In the genomic region with DNA sequence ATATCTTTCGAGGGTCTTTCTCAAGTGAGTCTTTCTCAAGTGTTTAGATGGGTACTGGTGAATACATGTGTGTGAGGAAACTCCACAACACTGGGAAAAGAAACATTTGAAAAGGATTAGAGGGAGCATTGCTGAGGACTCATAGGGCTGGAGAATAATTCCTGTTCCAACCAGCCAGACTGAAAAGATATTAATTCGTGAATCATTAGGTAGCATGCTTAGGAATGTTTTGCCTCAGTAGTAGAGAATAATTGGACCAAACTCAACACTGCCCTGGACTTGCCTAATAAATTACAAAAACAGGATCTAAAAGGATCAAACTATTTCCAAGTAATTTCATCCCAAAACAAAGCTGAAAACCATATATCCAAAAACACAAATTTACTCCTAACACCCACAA, we compare ENCODE assay signal across 28 cellular contexts. TPM values are rescaled to one million over a fixed set of nuclear protein-coding genes. Genes with fewer than 3 reads are reported as not detected.
DNase-seq lines count a peak whose midpoint lies in the region; ATAC-seq and TF ChIP-seq lines count a peak whose summit lies in the region.
"Had no signal": no experiment of that assay in that cellular context is flagged by ENCODE, and none has a peak within 500 bp of the region (broad histone marks: within the 10 kb centered on the region; RNA-seq: fewer than 3 reads in every experiment).

No MANE protein-coding gene starts in this region.

- no peaks in the 10 kb centered on the region for H3K9me3 ChIP-seq in gastrocnemius medialis
- H3K9me3 ChIP-seq: A549, SJSA1 had no signal

- no peak overlapping the region for H3K27ac ChIP-seq in gastrocnemius medialis
- H3K27ac ChIP-seq: A549, SJSA1 had no signal

- H3K27me3 ChIP-seq in gastrocnemius medialis, result no peaks in the 10 kb centered on the region
- H3K27me3 ChIP-seq: SJSA1 had no signal

- ATAC-seq in gastrocnemius medialis, result no peak
- ATAC-seq: A549, HepG2, K562 had no signal

- in situ Hi-C loops in gastrocnemius medialis (cut with MboI; ENCODE audit: low sequenced_read_pairs in 4 of 4), result no loop called here

- DNase-seq in amniotic epithelial cell (ENCODE audit: low read depth) (peak; percentile 41), epithelial cell of esophagus (ENCODE audit: low read depth) (peak; percentile 20), iris pigment epithelial cell (ENCODE audit: low read depth) (peak; percentile 16), ureter (ENCODE audit: low spot score) (no peak), NCI-H510A treated with DMSO at 0.1 percent for 48 hours (lab: John Stamatoyannopoulos, UW) (no peak), gastrocnemius medialis (no peak)
- no peak for DNase-seq in activated CD4-positive, CD25-positive, alpha-beta regulatory T cell (lab: John Stamatoyannopoulos, UW)
- DNase-seq: Calu3; CD8-positive, alpha-beta memory T cell; DMS79 treated with DMSO at 0.1 percent for 48 hours; GF-D8; H7; Kasumi-1; NCI-H1092 treated with DMSO at 0.1 percent for 48 hours; NCI-H146; NCI-H2029; NCI-H446; NCI-H526; NK-92 treated with Interleukin-12 subunit alpha and Interleukin-12 subunit beta, amount 100 ng/mL, for 24 hours; Right ventricle myocardium superior; RPMI8226 had no signal

- no peaks in the 10 kb centered on the region for H3K36me3 ChIP-seq in gastrocnemius medialis
- H3K36me3 ChIP-seq: SJSA1 had no signal

- H3K4me1 ChIP-seq in gastrocnemius medialis, result no peaks in the 10 kb centered on the region
- H3K4me1 ChIP-seq: A549, SJSA1 had no signal

- TF ChIP-seq POLR2A in gastrocnemius medialis (IDR thresholded peaks at IDR 0.05), result no peak

- intact Hi-C loops in gastrocnemius medialis (cut with DNase I; ENCODE audit: low total_unique reads), result no loop called here

- H3K4me3 ChIP-seq in epithelial cell of esophagus (ENCODE audit: low read length) (no peak overlapping the region), gastrocnemius medialis (no peak overlapping the region)
- H3K4me3 ChIP-seq: A549, K562, SJSA1 had no signal

- TF ChIP-seq CTCF in epithelial cell of esophagus (IDR thresholded peaks at IDR 0.05; ENCODE audit: insufficient read depth, low read depth, low read length, missing control alignments) (no peak), gastrocnemius medialis (IDR thresholded peaks at IDR 0.05 in 4 of 5, conservative IDR thresholded peaks at IDR 0.05 in 1 of 5) (no peak)

RNA-seq across cellular contexts. Expression of gene PP2D1, which starts 17.3 kb away (rescaled TPM):
- total RNA-seq in ureter (not detected), gastrocnemius medialis (not detected)
- total RNA-seq: B cell; Calu3; CD8-positive, alpha-beta memory T cell; H7; HepG2; HT-29; K562; M059J; Right ventricle myocardium superior; SJSA1 had no signal

RNA-seq across cellular contexts. Expression of gene KAT2B, which starts 45.5 kb away (rescaled TPM):
- total RNA-seq in ureter (40.2 TPM), gastrocnemius medialis (10 to 100 TPM; 39.4 to 87.3 (median 61.1) TPM)

RNA-seq across cellular contexts. Expression of gene RAB5A, which starts 47.9 kb away (rescaled TPM):
- 75.6 TPM for total RNA-seq in ureter
- 10 to 100 TPM; 30.9 to 43.7 (median 35.5) TPM for total RNA-seq in gastrocnemius medialis

Comparison
In these comparisons a context has a peak if more than half of its experiments do, and no peak if none do; other contexts are left out.
1. DNase-seq: peak in amniotic epithelial cell (single experiment), epithelial cell of esophagus (single experiment) and iris pigment epithelial cell (single experiment); none in activated CD4-positive, CD25-positive, alpha-beta regulatory T cell (0 of 4), ureter (single experiment), NCI-H510A treated with DMSO at 0.1 percent for 48 hours (single experiment) and gastrocnemius medialis (0 of 2).